Comparison of ENCODE assay signal across 8 cellular contexts in the genomic region with DNA sequence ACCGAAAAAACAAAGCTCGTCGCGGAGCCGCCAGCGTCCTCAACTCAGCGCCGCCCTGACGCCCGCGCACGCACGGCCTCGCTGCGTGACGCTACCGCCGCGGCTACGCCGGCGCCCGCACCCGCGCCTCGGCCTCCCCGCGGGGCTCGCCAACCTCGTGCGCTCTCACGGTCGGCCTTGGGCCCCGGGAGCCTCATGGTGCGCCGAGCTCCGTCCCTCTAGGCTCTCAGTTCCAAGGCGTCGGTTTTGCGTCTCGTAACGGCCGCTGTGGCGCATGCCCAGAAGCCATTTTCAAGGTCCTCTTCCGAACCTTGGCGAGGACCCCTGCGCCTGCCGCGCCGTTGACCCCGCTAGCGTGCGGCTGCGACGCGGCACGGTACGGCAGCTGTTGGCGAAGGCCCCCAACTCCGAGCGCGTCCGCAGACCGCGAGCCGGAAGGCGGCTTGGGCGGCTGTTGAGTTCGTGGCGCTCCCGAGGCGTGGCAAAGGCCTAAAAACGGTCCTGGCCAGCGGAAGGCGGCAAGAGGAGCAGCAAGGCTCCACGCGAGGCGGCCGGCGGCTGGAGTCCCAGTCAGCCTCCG. TPM values are rescaled to one million over a fixed set of nuclear protein-coding genes. Genes with fewer than 3 reads are reported as not detected.
DNase-seq lines count a peak whose midpoint lies in the region; ATAC-seq, FAIRE-seq and TF ChIP-seq lines count a peak whose summit lies in the region.

A gene (minus strand): TSS at position 64 of the 580 bp plus-strand sequence. CDS start 1,209 bp downstream, outside the sequence.

- POLR2A ChIA-PET in CD4-positive, alpha-beta memory T cell (lab: Charles Lee; ENCODE audit: partially characterized antibody) = interaction anchor here (0.6 to 8.9 kb wide), 30 partner anchors 10 to 461 kb away, joined by 3 to 536 read pairs (median 5); a partner anchor contains a TSS

- ATAC-seq in GM21360 (IDR thresholded peaks at IDR 0.05; ENCODE audit: unreplicated experiment) = peak; percentile 90

- whole genome bisulfite sequencing in HUES64 = 4% methylated on average over 81 of the region's 81 CpGs

- H3K4me3 Mint-ChIP-seq in CD4-positive, alpha-beta memory T cell = peak within 1 kb of the TSS; percentile 80 to 88 (median 86)

- CTCF ChIA-PET in CD4-positive, alpha-beta memory T cell (lab: Charles Lee; ENCODE audit: partially characterized antibody) = interaction anchor here (0.9 to 9.9 kb wide), 9 partner anchors 9 to 101 kb away, joined by 3 to 123 read pairs (median 4); a partner anchor contains a TSS

- no peaks in the 10 kb centered on the region for H3K27me3 Mint-ChIP-seq in CD4-positive, alpha-beta memory T cell

- intact Hi-C loops in CD4-positive, alpha-beta memory T cell (cut with micrococcal nuclease) = loop anchor here (2.0 kb wide), 1 partner anchor 32 kb away; a partner anchor contains a TSS
- intact Hi-C loops in kidney (cut with DNase I) = no loop called here

- peaks cover 18 to 41% (median 29%) of the 10 kb centered on the region in 4 donors for H3K4me1 Mint-ChIP-seq in CD4-positive, alpha-beta memory T cell

- TF ChIP-seq CTCF in VCaP (conservative IDR thresholded peaks at IDR 0.05) (no peak), cardiac fibroblast (IDR thresholded peaks at IDR 0.05; ENCODE audit: low read depth, low read length) (no peak), kidney (IDR thresholded peaks at IDR 0.05; ENCODE audit: borderline replicate concordance, extremely low read depth, insufficient read depth) (no peak)

- in situ Hi-C loops in HAP-1 (cut with MboI; ENCODE audit: low sequenced_read_pairs) = no loop called here

- H3K27ac ChIP-seq in CD4-positive, alpha-beta memory T cell (ENCODE audit: low read depth, low read length) = peak within 1 kb of the TSS; percentile 97
- H3K27ac ChIP-seq in HUES64 (ENCODE audit: low read depth, low read length) (peak within 1 kb of the TSS; percentile 53; the same call in 1 of the 2 replicates), VCaP (peak within 1 kb of the TSS; percentile 86), kidney (ENCODE audit: low read depth in 2 of 2, low read length in 2 of 2) (peak within 1 kb of the TSS; percentile 68 to 76)

- peaks cover under 1 to 11% of the 10 kb centered on the region in 2 donors for H3K36me3 Mint-ChIP-seq in CD4-positive, alpha-beta memory T cell

- H3K9ac ChIP-seq in HUES64 (ENCODE audit: low read depth, low read length) (peak within 1 kb of the TSS; percentile 87), kidney (ENCODE audit: low read length in 2 of 2) (peak within 1 kb of the TSS; percentile 9 to 65)

- no peak for FAIRE-seq in kidney (lab: Jason Lieb, UNC)

- peaks cover 25% of the 10 kb centered on the region for H3K4me1 ChIP-seq in CD4-positive, alpha-beta memory T cell (ENCODE audit: insufficient read depth, low read length)
- no peaks in the 10 kb centered on the region for H3K4me1 ChIP-seq in HUES64 (ENCODE audit: insufficient read depth, low read length)
- H3K4me1 ChIP-seq in kidney (ENCODE audit: control insufficient read depth in 1 of 2, insufficient read depth in 1 of 2, low read depth in 1 of 2, low read length in 2 of 2) = no peaks in the 10 kb centered on the region
- H3K4me1 ChIP-seq in HAP-1 = no peaks in the 10 kb centered on the region

- H3K9me3 Mint-ChIP-seq in CD4-positive, alpha-beta memory T cell = no peaks in the 10 kb centered on the region

- H3K9me3 ChIP-seq in CD4-positive, alpha-beta memory T cell (ENCODE audit: control insufficient read depth in 1 of 2, low read length in 2 of 2) = no peaks in the 10 kb centered on the region
- no peaks in the 10 kb centered on the region for H3K9me3 ChIP-seq in HUES64 (ENCODE audit: insufficient read depth, low read depth, low read length)
- no peaks in the 10 kb centered on the region for H3K9me3 ChIP-seq in kidney (ENCODE audit: control insufficient read depth in 1 of 2, low read length in 2 of 2)
- H3K9me3 ChIP-seq in HAP-1 = no peaks in the 10 kb centered on the region

- no peaks in the 10 kb centered on the region for H3K36me3 ChIP-seq in CD4-positive, alpha-beta memory T cell (ENCODE audit: insufficient read depth, low read length)
- no peaks in the 10 kb centered on the region for H3K36me3 ChIP-seq in HUES64 (ENCODE audit: insufficient read depth, low read length)
- H3K36me3 ChIP-seq in kidney (ENCODE audit: control insufficient read depth in 1 of 2, insufficient read depth in 2 of 2, low read length in 2 of 2) = no peaks in the 10 kb centered on the region
- no peaks in the 10 kb centered on the region for H3K36me3 ChIP-seq in HAP-1 (replicated peaks)

- DNase-seq in CD4-positive, alpha-beta memory T cell = peak; percentile 88 to 90 (median 88)
- peak; percentile 74 to 77 for DNase-seq in cardiac fibroblast (ENCODE audit: low read depth in 2 of 2)
- peak; percentile 88 for DNase-seq in kidney
- peak; percentile 84 for DNase-seq in stimulated activated CD4-positive, alpha-beta T cell treated with anti-CD3 and anti-CD28 coated beads, Interleukin-15, amount 100 ng/mL, for 24 hours
- DNase-seq in HAP-1 (ENCODE audit: low spot score in 2 of 2) = no peak

- peak within 1 kb of the TSS; percentile 96 to 98 (median 98) for H3K27ac Mint-ChIP-seq in CD4-positive, alpha-beta memory T cell

- peak within 1 kb of the TSS; percentile 47 to 79 for H3K4me3 ChIP-seq in CD4-positive, alpha-beta memory T cell (ENCODE audit: low read length in 2 of 2)
- peak within 1 kb of the TSS; percentile 59 for H3K4me3 ChIP-seq in HUES64 (ENCODE audit: low read length)
- peak within 1 kb of the TSS; percentile 49 to 50 for H3K4me3 ChIP-seq in cardiac fibroblast (replicated peaks in 1 of 2; ENCODE audit: low read depth in 2 of 2, low read length in 2 of 2)
- peak within 1 kb of the TSS; percentile 43 to 65 for H3K4me3 ChIP-seq in kidney (ENCODE audit: low read length in 2 of 2)
- no peak within 1 kb of the TSS for H3K4me3 ChIP-seq in HAP-1

- no peaks in the 10 kb centered on the region for H3K27me3 ChIP-seq in CD4-positive, alpha-beta memory T cell (ENCODE audit: insufficient read depth, low read length)
- H3K27me3 ChIP-seq in HUES64 (ENCODE audit: insufficient read depth, low read length) (peaks cover 36% of the 10 kb centered on the region), HAP-1 (ENCODE audit: low read depth) (peaks cover 1% of the 10 kb centered on the region; the same call in 1 of the 2 replicates)

RNA-seq across cellular contexts. Expression of the gene that starts here (rescaled TPM):
- total RNA-seq in CD4-positive, alpha-beta memory T cell = 10 to 100 TPM; 19.1 to 19.3 TPM
- 10 to 100 TPM; 33.4 to 33.9 TPM for polyA plus RNA-seq in CD4-positive, alpha-beta memory T cell
- 3.8 TPM for polyA plus RNA-seq in HUES64 (2013, experiment 1 of 2)
- 3.1 TPM for polyA plus RNA-seq in HUES64 (2013, experiment 2 of 2)
- 5.2 TPM for total RNA-seq in kidney
- 3.1 TPM for polyA plus RNA-seq in kidney (ENCODE audit: insufficient read depth, low read depth, low replicate concordance)

Comparison
In these comparisons a context has a peak if more than half of its experiments do, and no peak if none do; other contexts are left out.
1. DNase-seq: peak in CD4-positive, alpha-beta memory T cell (5 of 5), cardiac fibroblast (2 of 2), kidney (single experiment) and stimulated activated CD4-positive, alpha-beta T cell treated with anti-CD3 and anti-CD28 coated beads, Interleukin-15, amount 100 ng/mL, for 24 hours (single experiment); none in HAP-1 (0 of 2).
2. Peak in every context shown above with its lines, with median percentiles within 50 percentile points of each other: H3K27ac ChIP-seq.